ENCODE assay signal across 26 cellular contexts in the genomic region with DNA sequence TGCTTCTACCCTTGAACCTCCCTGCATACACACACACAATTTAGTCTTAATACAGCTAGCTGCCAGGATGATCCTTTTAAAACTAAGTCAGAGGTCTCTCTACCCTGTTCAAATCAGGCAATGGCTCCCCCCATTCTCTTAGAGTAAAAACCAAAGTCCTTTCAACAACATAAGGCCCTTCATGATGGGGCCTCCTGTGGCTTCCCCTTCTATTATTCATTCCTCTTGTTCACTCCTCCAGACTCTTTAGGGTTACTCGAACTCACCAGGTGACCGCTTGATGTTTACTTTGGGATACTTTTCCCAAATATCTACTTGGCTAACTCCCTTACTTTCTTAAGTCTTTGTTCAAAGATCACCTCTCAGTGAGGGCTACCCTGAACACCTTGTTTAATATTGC.
"Had no signal": no experiment of that assay in that cellular context is flagged by ENCODE, and none has a peak within 500 bp of the region (broad histone marks: within the 10 kb centered on the region; RNA-seq: fewer than 3 reads in every experiment).

No MANE protein-coding gene starts in this region.

- H3K36me3 ChIP-seq: brain microvascular endothelial cell, gastroesophageal sphincter, ovary, right lobe of liver, thoracic aorta had no signal

- H3K27me3 ChIP-seq: brain microvascular endothelial cell, gastroesophageal sphincter, ovary, right lobe of liver had no signal

- H3K4me1 ChIP-seq: gastroesophageal sphincter, right lobe of liver had no signal

- H3K9me3 ChIP-seq: gastroesophageal sphincter, mucosa of descending colon, ovary, right lobe of liver had no signal

- H3K4me3 ChIP-seq: gastroesophageal sphincter, mucosa of descending colon, ovary, right lobe of liver, thoracic aorta had no signal

- ATAC-seq: activated CD4-positive, CD25-positive, alpha-beta regulatory T cell treated with anti-CD3 and anti-CD28 coated beads, Interleukin-2, amount 50 U/mL, for 24 hours; gastroesophageal sphincter; left cardiac atrium; left ventricle myocardium superior; mucosa of descending colon; natural killer cell treated with Interleukin-12 subunit alpha and Interleukin-12 subunit beta and Interleukin-15 and Interleukin-18, amount 100 ng/mL, for 72 hours; right lobe of liver had no signal

- FAIRE-seq: astrocyte, endothelial cell of umbilical vein, keratinocyte, urothelium cell line had no signal

- H3K27ac ChIP-seq: brain microvascular endothelial cell, gastroesophageal sphincter, right lobe of liver, thoracic aorta, VCaP had no signal

- DNase-seq: activated CD4-positive, alpha-beta T cell treated with anti-CD3 and anti-CD28 coated beads for 48 hours; activated CD4-positive, alpha-beta T cell treated with anti-CD3 and anti-CD28 coated beads, Interleukin-2, amount 50 U/mL, for 48 hours; activated CD8-positive, alpha-beta memory T cell treated with anti-CD3 and anti-CD28 coated beads for 24 hours; activated effector memory CD4-positive, alpha-beta T cell treated with Interleukin-2 at 50 U/mL for 16 hours; activated naive CD4-positive, alpha-beta T cell treated with Interleukin-2 at 50 U/mL for 16 hours; activated naive CD8-positive, alpha-beta T cell treated with anti-CD3 and anti-CD28 coated beads, Interleukin-2, amount 10 ng/mL, durations not matched to agents 7 days and 5 days; amniotic stem cell; brain microvascular endothelial cell; caudate nucleus; hippocampal formation; left cardiac atrium; left ventricle myocardium superior; mucosa of descending colon; ovary; right lobe of liver; stimulated activated CD4-positive, alpha-beta T cell treated with anti-CD3 and anti-CD28 coated beads, Interleukin-4, amount 100 ng/mL, for 1 hour; trophoblast cell had no signal
